In the genomic region with DNA sequence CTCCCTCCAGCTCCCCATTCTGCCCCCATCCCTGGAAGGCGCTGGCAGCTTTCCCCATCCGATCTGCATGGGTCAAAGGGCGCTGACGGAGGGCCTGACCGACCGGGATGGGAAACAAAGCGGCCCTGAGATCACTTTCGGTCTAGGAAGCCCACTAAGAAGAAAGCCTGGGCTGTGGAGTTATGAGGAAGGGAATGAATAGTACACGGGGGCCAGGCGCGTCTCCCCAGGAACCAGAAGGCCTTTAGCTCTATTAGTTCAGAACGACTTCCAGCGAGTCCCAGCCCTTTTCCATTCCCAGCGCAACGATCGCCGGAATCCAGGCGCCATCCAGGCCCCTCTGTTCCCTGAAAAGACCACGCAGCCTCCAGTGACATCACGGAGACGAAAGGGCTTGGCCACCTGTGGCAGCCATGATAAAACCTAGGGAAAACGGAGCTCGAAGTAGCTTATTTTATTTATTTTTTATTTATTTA, we compare ENCODE assay signal across 10 cellular contexts.
DNase-seq lines count a peak whose midpoint lies in the region; ATAC-seq, FAIRE-seq and TF ChIP-seq lines count a peak whose summit lies in the region.
"Had no signal": no experiment of that assay in that cellular context is flagged by ENCODE, and none has a peak within 500 bp of the region (broad histone marks: within the 10 kb centered on the region; RNA-seq: fewer than 3 reads in every experiment).

No MANE protein-coding gene starts in this region.

- peaks cover 3% of the 10 kb centered on the region for H3K4me1 Mint-ChIP-seq in astrocyte (ENCODE audit: low read depth, unreplicated experiment)

- H3K27me3 Mint-ChIP-seq in astrocyte (ENCODE audit: low read depth, unreplicated experiment), result no peaks in the 10 kb centered on the region

- H3K4me1 ChIP-seq in astrocyte (ENCODE audit: insufficient read depth, low read length), result peaks cover 3% of the 10 kb centered on the region
- peaks cover 0 to 7% (median 0%) of the 10 kb centered on the region in 4 donors for H3K4me1 ChIP-seq in right lobe of liver

- no peaks in the 10 kb centered on the region for H4K20me1 ChIP-seq in astrocyte (ENCODE audit: insufficient read depth, low read length)

- H3K27ac ChIP-seq in 22Rv1 (peak overlapping the region; percentile 82), HL-60 (replicated peaks) (peak overlapping the region; percentile 87), astrocyte (ENCODE audit: low read depth, low read length) (no peak overlapping the region), right lobe of liver (peak overlapping the region in 1 of 3 donors; percentile 59)

- H3K4me2 ChIP-seq in astrocyte (ENCODE audit: low read length), result peak overlapping the region; percentile 94

- no peak for FAIRE-seq in astrocyte (lab: Jason Lieb, UNC)
- FAIRE-seq: small intestine had no signal

- H3K27ac Mint-ChIP-seq in astrocyte (ENCODE audit: unreplicated experiment), result peak overlapping the region; percentile 96

- DNase-seq in HL-60 (ENCODE audit: low read depth in 1 of 2, low spot score in 1 of 2), result no peak
- DNase-seq in astrocyte (ENCODE audit: low read depth), result no peak
- DNase-seq in right lobe of liver, result peak in 2 of 3 donors; percentile 52 to 58
- DNase-seq: effector CD4-positive, alpha-beta T cell; small intestine had no signal

- ATAC-seq in right lobe of liver, result peak in 3 of 4 donors; percentile 26 to 57 (median 29)
- ATAC-seq in GM18498 (IDR thresholded peaks at IDR 0.05; ENCODE audit: unreplicated experiment), result no peak
- ATAC-seq in HG03565 (IDR thresholded peaks at IDR 0.05; ENCODE audit: unreplicated experiment), result no peak
- no peak for ATAC-seq in HG03025 (IDR thresholded peaks at IDR 0.05; ENCODE audit: low FRiP score, unreplicated experiment)
- no peak for ATAC-seq in GM19463 (IDR thresholded peaks at IDR 0.05; ENCODE audit: unreplicated experiment)

- H3K9ac ChIP-seq in astrocyte (ENCODE audit: low read length), result no peak overlapping the region

- no peaks in the 10 kb centered on the region for H3K9me3 ChIP-seq in astrocyte (ENCODE audit: insufficient read depth, low read depth, low read length)
- H3K9me3 ChIP-seq in right lobe of liver, result no peaks in the 10 kb centered on the region

- H3K4me3 ChIP-seq in HL-60 (replicated peaks; ENCODE audit: insufficient read depth, low read length), result peak overlapping the region; percentile 62; the same call in 1 of the 2 replicates
- H3K4me3 ChIP-seq in astrocyte (ENCODE audit: insufficient read depth, low read depth, low read length), result peak overlapping the region; percentile 74
- H3K4me3 ChIP-seq in right lobe of liver, result peak overlapping the region in 2 of 3 donors; percentile 36 to 73

- H3K36me3 ChIP-seq in astrocyte (ENCODE audit: insufficient read depth, low read length) (no peaks in the 10 kb centered on the region), right lobe of liver (no peaks in the 10 kb centered on the region)

- H2AFZ ChIP-seq in astrocyte (ENCODE audit: low read depth, low read length), result peak overlapping the region; percentile 26

- H3K79me2 ChIP-seq in astrocyte (ENCODE audit: insufficient read depth, low read length), result no peaks in the 10 kb centered on the region

- WGBS in right lobe of liver (ENCODE audit: insufficient coverage, low coverage, low lambda C conversion rate, missing lambda C conversion rate), result 75% methylated on average over 16 of the region's 23 CpGs

- TF ChIP-seq POLR2A in right lobe of liver (IDR thresholded peaks at IDR 0.05), result no peak

- no peaks in the 10 kb centered on the region for H3K9me3 Mint-ChIP-seq in astrocyte (ENCODE audit: unreplicated experiment)

- intact Hi-C loops in right lobe of liver (cut with DNase I), result no loop called here

- H3K4me3 Mint-ChIP-seq in astrocyte (ENCODE audit: unreplicated experiment), result peak overlapping the region; percentile 98

- H3K27me3 ChIP-seq in HL-60 (ENCODE audit: insufficient read depth, poor library complexity, severe bottlenecking) (no peaks in the 10 kb centered on the region), astrocyte (ENCODE audit: insufficient read depth, low read length) (no peaks in the 10 kb centered on the region), right lobe of liver (no peaks in the 10 kb centered on the region)

- TF ChIP-seq CTCF in 22Rv1 (IDR thresholded peaks at IDR 0.05) (no peak), HL-60 (IDR thresholded peaks at IDR 0.05; ENCODE audit: insufficient read depth, low read length) (no peak), astrocyte (IDR thresholded peaks at IDR 0.05; ENCODE audit: insufficient read depth, low read depth, low read length) (no peak), right lobe of liver (IDR thresholded peaks at IDR 0.05) (no peak)

- no peaks in the 10 kb centered on the region for H3K36me3 Mint-ChIP-seq in astrocyte (ENCODE audit: low read depth, unreplicated experiment)

Comparison
In these comparisons a context has a peak if more than half of its experiments do, and no peak if none do; other contexts are left out.
1. DNase-seq: peak in right lobe of liver (2 of 3); none in HL-60 (0 of 2) and astrocyte (single experiment).
2. ATAC-seq: peak in right lobe of liver (3 of 4); none in GM18498 (single experiment), HG03565 (single experiment), HG03025 (single experiment) and GM19463 (single experiment).
3. Peak in every context shown above with its lines, with median percentiles within 50 percentile points of each other: H3K4me3 ChIP-seq.